Comparison of ENCODE assay signal across 1 cellular context in genomic region chr1:16162163-16162822, GRCh38.
TF ChIP-seq lines count a peak whose summit lies in the region.

No MANE protein-coding gene starts in this region.

TF ChIP-seq in H1, 55 proteins besides CTCF, POLR2A, EP300 and RAD21:
- TF ChIP-seq CBX8 (IDR thresholded peaks at IDR 0.05; ENCODE audit: borderline replicate concordance, low read depth, low read length) (no peak), GTF2F1 (IDR thresholded peaks at IDR 0.05; ENCODE audit: borderline replicate concordance, low read depth, low read length) (no peak), ASH2L (IDR thresholded peaks at IDR 0.05; ENCODE audit: low read length) (peak; percentile 17)
